26 cellular contexts compared by ENCODE assay signal in genomic region chr9:93663877-93664548, GRCh38.
A peak's percentile ranks its signal among the peaks of the same experiment; 100 is the strongest.
DNase-seq lines count a peak whose midpoint lies in the region; ATAC-seq and TF ChIP-seq lines count a peak whose summit lies in the region.
"Had no signal": no experiment of that assay in that cellular context is flagged by ENCODE, and none has a peak within 500 bp of the region (broad histone marks: within the 10 kb centered on the region; RNA-seq: fewer than 3 reads in every experiment).

No MANE protein-coding gene starts in this region.

- no peaks in the 10 kb centered on the region for H3K36me3 Mint-ChIP-seq in natural killer cell treated with Interleukin-12 subunit alpha and Interleukin-12 subunit beta and Interleukin-15 and Interleukin-18, amount 100 ng/mL, for 72 hours
- no peaks in the 10 kb centered on the region for H3K36me3 Mint-ChIP-seq in natural killer cell
- H3K36me3 Mint-ChIP-seq: activated naive CD8-positive, alpha-beta T cell treated with anti-CD3 and anti-CD28 coated beads for 36 hours had no signal

- no peaks in the 10 kb centered on the region for H3K4me1 ChIP-seq in mucosa of descending colon (ENCODE audit: low read depth)
- H3K4me1 ChIP-seq: psoas muscle had no signal

- ATAC-seq in natural killer cell treated with Interleukin-12 subunit alpha and Interleukin-12 subunit beta and Interleukin-15 and Interleukin-18, amount 100 ng/mL, for 72 hours: no peak
- no peak for ATAC-seq in natural killer cell
- ATAC-seq in mucosa of descending colon: no peak
- no peak for ATAC-seq in GM21367 (IDR thresholded peaks at IDR 0.05; ENCODE audit: unreplicated experiment)
- ATAC-seq: effector memory CD8-positive, alpha-beta T cell; esophagus mucosa; psoas muscle; T-helper 17 cell had no signal

- peak; percentile 52 for DNase-seq in natural killer cell treated with Interleukin-12 subunit alpha and Interleukin-12 subunit beta and Interleukin-15 and Interleukin-18, amount 100 ng/mL, for 72 hours (ENCODE audit: low spot score)
- DNase-seq in natural killer cell: no peak
- DNase-seq in head of caudate nucleus: peak in 30 of 42 donors; percentile 14 to 66 (median 32)
- peak in 2 of 3 donors; percentile 7 to 38 for DNase-seq in mucosa of descending colon
- DNase-seq in NCI-H226: no peak
- no peak for DNase-seq in effector CD8-positive, alpha-beta T cell (lab: John Stamatoyannopoulos, UW)
- DNase-seq: activated CD4-positive, alpha-beta T cell treated with anti-CD3 and anti-CD28 coated beads, Interleukin-2, amount 10 ng/mL, durations not matched to agents 7 days and 5 days; activated naive CD8-positive, alpha-beta T cell treated with anti-CD3 and anti-CD28 coated beads for 36 hours; C1 segment of cervical spinal cord; Calu3; effector memory CD8-positive, alpha-beta T cell; foreskin melanocyte; hypothalamus; KBM-7; mammary epithelial cell; MG63; NCI-H2107; NCI-H510A treated with DMSO at 0.1 percent for 48 hours; NK-92 treated with Interleukin-12 subunit alpha and Interleukin-12 subunit beta, amount 100 ng/mL, for 24 hours; stimulated activated CD4-positive, alpha-beta T cell treated with anti-CD3 and anti-CD28 coated beads, Interleukin-1b, Interleukin-23, amount 100 ng/mL, for 48 hours; substantia nigra had no signal

- no peaks in the 10 kb centered on the region for H3K27me3 Mint-ChIP-seq in natural killer cell treated with Interleukin-12 subunit alpha and Interleukin-12 subunit beta and Interleukin-15 and Interleukin-18, amount 100 ng/mL, for 72 hours
- H3K27me3 Mint-ChIP-seq in natural killer cell (ENCODE audit: low read depth in 2 of 2): no peaks in the 10 kb centered on the region
- H3K27me3 Mint-ChIP-seq: activated CD4-positive, alpha-beta T cell treated with anti-CD3 and anti-CD28 coated beads, Interleukin-2, amount 10 ng/mL, durations not matched to agents 7 days and 5 days; activated naive CD8-positive, alpha-beta T cell treated with anti-CD3 and anti-CD28 coated beads for 36 hours; effector memory CD8-positive, alpha-beta T cell; T-helper 17 cell had no signal

- no peaks in the 10 kb centered on the region for H3K4me1 Mint-ChIP-seq in natural killer cell treated with Interleukin-12 subunit alpha and Interleukin-12 subunit beta and Interleukin-15 and Interleukin-18, amount 100 ng/mL, for 72 hours (ENCODE audit: low read depth in 2 of 2)
- peaks cover 0 to 9% of the 10 kb centered on the region in 2 donors for H3K4me1 Mint-ChIP-seq in natural killer cell
- H3K4me1 Mint-ChIP-seq: activated CD4-positive, alpha-beta T cell treated with anti-CD3 and anti-CD28 coated beads, Interleukin-2, amount 10 ng/mL, durations not matched to agents 7 days and 5 days; activated naive CD8-positive, alpha-beta T cell treated with anti-CD3 and anti-CD28 coated beads for 36 hours; T-helper 17 cell had no signal

- no peaks in the 10 kb centered on the region for H3K9me3 Mint-ChIP-seq in natural killer cell treated with Interleukin-12 subunit alpha and Interleukin-12 subunit beta and Interleukin-15 and Interleukin-18, amount 100 ng/mL, for 72 hours
- no peaks in the 10 kb centered on the region for H3K9me3 Mint-ChIP-seq in natural killer cell
- H3K9me3 Mint-ChIP-seq: activated CD4-positive, alpha-beta T cell treated with anti-CD3 and anti-CD28 coated beads, Interleukin-2, amount 10 ng/mL, durations not matched to agents 7 days and 5 days; activated naive CD8-positive, alpha-beta T cell treated with anti-CD3 and anti-CD28 coated beads for 36 hours; effector memory CD8-positive, alpha-beta T cell had no signal

- H3K36me3 ChIP-seq in mucosa of descending colon (ENCODE audit: low read depth): no peaks in the 10 kb centered on the region
- H3K36me3 ChIP-seq: MG63 had no signal

- H3K4me3 ChIP-seq in mucosa of descending colon: no peak overlapping the region
- H3K4me3 ChIP-seq: MG63, psoas muscle, skin epidermis had no signal

- no peaks in the 10 kb centered on the region for H3K9me3 ChIP-seq in mucosa of descending colon
- H3K9me3 ChIP-seq: MG63, psoas muscle had no signal

- TF ChIP-seq CTCF in natural killer cell (IDR thresholded peaks at IDR 0.05): no peak
- no peak for TF ChIP-seq CTCF in mucosa of descending colon (IDR thresholded peaks at IDR 0.05)

- H3K4me3 Mint-ChIP-seq in natural killer cell treated with Interleukin-12 subunit alpha and Interleukin-12 subunit beta and Interleukin-15 and Interleukin-18, amount 100 ng/mL, for 72 hours: no peak overlapping the region
- H3K4me3 Mint-ChIP-seq in natural killer cell: no peak overlapping the region
- H3K4me3 Mint-ChIP-seq: activated CD4-positive, alpha-beta T cell treated with anti-CD3 and anti-CD28 coated beads, Interleukin-2, amount 10 ng/mL, durations not matched to agents 7 days and 5 days; activated naive CD8-positive, alpha-beta T cell treated with anti-CD3 and anti-CD28 coated beads for 36 hours; effector memory CD8-positive, alpha-beta T cell; T-helper 17 cell had no signal

- no peak overlapping the region for H3K27ac Mint-ChIP-seq in natural killer cell treated with Interleukin-12 subunit alpha and Interleukin-12 subunit beta and Interleukin-15 and Interleukin-18, amount 100 ng/mL, for 72 hours
- H3K27ac Mint-ChIP-seq in natural killer cell: no peak overlapping the region
- H3K27ac Mint-ChIP-seq: activated CD4-positive, alpha-beta T cell treated with anti-CD3 and anti-CD28 coated beads, Interleukin-2, amount 10 ng/mL, durations not matched to agents 7 days and 5 days; activated naive CD8-positive, alpha-beta T cell treated with anti-CD3 and anti-CD28 coated beads for 36 hours; effector memory CD8-positive, alpha-beta T cell; T-helper 17 cell had no signal

- intact Hi-C loops in natural killer cell (cut with micrococcal nuclease) (no loop called here), head of caudate nucleus (cut with DNase I) (no loop called here), mucosa of descending colon (cut with DNase I, micrococcal nuclease) (no loop called here)

Comparison
In these comparisons a context has a peak if more than half of its experiments do, and no peak if none do; other contexts are left out.
1. DNase-seq: peak in natural killer cell treated with Interleukin-12 subunit alpha and Interleukin-12 subunit beta and Interleukin-15 and Interleukin-18, amount 100 ng/mL, for 72 hours (single experiment), head of caudate nucleus (30 of 42) and mucosa of descending colon (2 of 3); none in natural killer cell (single experiment), NCI-H226 (single experiment) and effector CD8-positive, alpha-beta T cell (single experiment).